Comparison of ENCODE assay signal across 21 cellular contexts in genomic region chr15:87866961-87867360, GRCh38.
DNase-seq lines count a peak whose midpoint lies in the region; ATAC-seq and TF ChIP-seq lines count a peak whose summit lies in the region.
"Had no signal": no experiment of that assay in that cellular context is flagged by ENCODE, and none has a peak within 500 bp of the region (broad histone marks: within the 10 kb centered on the region; RNA-seq: fewer than 3 reads in every experiment).

No MANE protein-coding gene starts in this region.

- no peak overlapping the region for H4K91ac ChIP-seq in H9 (ENCODE audit: insufficient read length, low read depth, low read length)

- no peak for ATAC-seq in HG03025 (IDR thresholded peaks at IDR 0.05; ENCODE audit: low FRiP score, unreplicated experiment)
- ATAC-seq: A549 had no signal

- H3K36me3 ChIP-seq in endodermal cell (ENCODE audit: control insufficient read depth, insufficient read depth, low read length): no peaks in the 10 kb centered on the region
- H3K36me3 ChIP-seq in mesendoderm (ENCODE audit: control insufficient read depth, insufficient read depth, low read length): no peaks in the 10 kb centered on the region
- H3K36me3 ChIP-seq: BE2C; BLaER1 treated with 17β-estradiol and CSF1 and Interleukin-3, amounts not matched to agents 10 nM and 100 nM had no signal

- no peak overlapping the region for H3K4me3 ChIP-seq in endodermal cell (ENCODE audit: low read length)
- no peak overlapping the region for H3K4me3 ChIP-seq in mesendoderm (ENCODE audit: low read length)
- H3K4me3 ChIP-seq: A549; BLaER1 treated with 17β-estradiol and CSF1 and Interleukin-3, amounts not matched to agents 10 nM and 100 nM had no signal

- no peak overlapping the region for H4K8ac ChIP-seq in H9 (replicated peaks; ENCODE audit: insufficient read length, low read depth, low read length)
- no peak overlapping the region for H4K8ac ChIP-seq in mesendoderm (ENCODE audit: low read depth, low read length)

- H3K23me2 ChIP-seq in H9 (ENCODE audit: insufficient read length, low read depth, low read length, poor library complexity, severe bottlenecking): no peaks in the 10 kb centered on the region

- H3K9me3 ChIP-seq in H9 (ENCODE audit: control insufficient read depth, low read depth, low read length): no peaks in the 10 kb centered on the region
- H3K9me3 ChIP-seq in endodermal cell (ENCODE audit: control insufficient read depth, low read length): no peaks in the 10 kb centered on the region
- H3K9me3 ChIP-seq: A549; BE2C; BLaER1 treated with 17β-estradiol and CSF1 and Interleukin-3, amounts not matched to agents 10 nM and 100 nM had no signal

- H2AK5ac ChIP-seq in H9 (ENCODE audit: insufficient read length, low read length) (no peak overlapping the region), mesendoderm (ENCODE audit: low read length) (no peak overlapping the region)

- H3K4me3 Mint-ChIP-seq in H9 (no peak overlapping the region), endodermal cell (no peak overlapping the region)
- H3K4me3 Mint-ChIP-seq: CD14-positive monocyte; CD4-positive, alpha-beta T cell; CD8-positive, alpha-beta memory T cell; HFFc6 had no signal

- H3K4ac ChIP-seq in H9 (ENCODE audit: low read depth, low read length): no peak overlapping the region
- H3K4ac ChIP-seq in mesendoderm (ENCODE audit: low read depth, low read length): no peak overlapping the region

- no peaks in the 10 kb centered on the region; a peak in 1 of 5 replicates for H3K9me3 Mint-ChIP-seq in H9
- no peaks in the 10 kb centered on the region for H3K9me3 Mint-ChIP-seq in endodermal cell
- H3K9me3 Mint-ChIP-seq: CD4-positive, alpha-beta T cell; HFFc6 had no signal

- H3K4me1 Mint-ChIP-seq in H9: no peaks in the 10 kb centered on the region; a peak in 1 of 4 replicates
- peaks cover 9% of the 10 kb centered on the region for H3K4me1 Mint-ChIP-seq in endodermal cell
- H3K4me1 Mint-ChIP-seq: CD8-positive, alpha-beta memory T cell had no signal

- H3T11ph ChIP-seq in H9 (ENCODE audit: low read length): no peak overlapping the region

- H4K5ac ChIP-seq in H9 (ENCODE audit: insufficient read length, low read depth, low read length) (no peak overlapping the region), mesendoderm (ENCODE audit: low read length) (no peak overlapping the region)

- H4K20me1 ChIP-seq in H9 (ENCODE audit: control insufficient read depth, insufficient read depth, insufficient read length): no peaks in the 10 kb centered on the region
- H4K20me1 ChIP-seq: BLaER1 treated with 17β-estradiol and CSF1 and Interleukin-3, amounts not matched to agents 10 nM and 100 nM had no signal

- no peak overlapping the region for H3K14ac ChIP-seq in H9 (ENCODE audit: insufficient read depth, low read length)

- DNase-seq in ELF-1 (ENCODE audit: low read depth, low spot score) (peak; percentile 36), H9 (peak; percentile 43), endodermal cell (peak; percentile 95), mesendoderm (peak; percentile 79), GF-D8 (lab: John Stamatoyannopoulos, UW) (no peak), mesenteric fat pad (ENCODE audit: low spot score) (no peak)
- DNase-seq: 8988T; ACHN; AML-193; BE2C; CD4-positive, alpha-beta T cell; CD8-positive, alpha-beta memory T cell; DMS 273 treated with DMSO at 0.1 percent for 48 hours; DMS79; EL; H7; HFFc6 had no signal

- H2BK5ac ChIP-seq in H9 (ENCODE audit: insufficient read length, low read length) (no peak overlapping the region), mesendoderm (ENCODE audit: low read length) (no peak overlapping the region)

- H2AFZ ChIP-seq in H9 (ENCODE audit: low read length): no peak overlapping the region

- H2BK120ac ChIP-seq in H9 (ENCODE audit: low read depth, low read length, poor library complexity, severe bottlenecking) (no peak overlapping the region), mesendoderm (ENCODE audit: low read depth, low read length) (no peak overlapping the region)

- H3K27ac ChIP-seq in H9 (ENCODE audit: insufficient read length, low read depth, low read length) (no peak overlapping the region), endodermal cell (ENCODE audit: low read depth, low read length) (no peak overlapping the region), mesendoderm (ENCODE audit: low read depth, low read length) (no peak overlapping the region)
- H3K27ac ChIP-seq: A549; BLaER1 treated with 17β-estradiol and CSF1 and Interleukin-3, amounts not matched to agents 10 nM and 100 nM had no signal

- H3K9ac ChIP-seq in H9 (ENCODE audit: extremely low read depth, insufficient read length, low read length) (no peak overlapping the region), endodermal cell (ENCODE audit: extremely low read depth, low read length, poor library complexity, severe bottlenecking) (no peak overlapping the region), mesendoderm (ENCODE audit: low read length) (no peak overlapping the region)
- H3K9ac ChIP-seq: BLaER1 treated with 17β-estradiol and CSF1 and Interleukin-3, amounts not matched to agents 10 nM and 100 nM had no signal

- no peak overlapping the region for H3K56ac ChIP-seq in H9 (ENCODE audit: insufficient read length, low read depth, low read length)
- H3K56ac ChIP-seq in mesendoderm (ENCODE audit: low read length): no peak overlapping the region

- no peak for TF ChIP-seq CTCF in H9 (conservative IDR thresholded peaks at IDR 0.05)
- TF ChIP-seq CTCF in endodermal cell (conservative IDR thresholded peaks at IDR 0.05): peak; percentile 20

- H3K23ac ChIP-seq in H9 (ENCODE audit: insufficient read length, low read depth, low read length) (no peak overlapping the region), mesendoderm (ENCODE audit: low read length) (no peak overlapping the region)

- H3K4me2 ChIP-seq in H9 (ENCODE audit: insufficient read depth, insufficient read length, low read length) (no peak overlapping the region), mesendoderm (ENCODE audit: low read length) (no peak overlapping the region)
- H3K4me2 ChIP-seq: A549; BLaER1 treated with 17β-estradiol and CSF1 and Interleukin-3, amounts not matched to agents 10 nM and 100 nM had no signal

- H3K79me1 ChIP-seq in H9 (ENCODE audit: insufficient read depth, low read depth, low read length, poor library complexity, severe bottlenecking): no peaks in the 10 kb centered on the region
- H3K79me1 ChIP-seq in mesendoderm (ENCODE audit: low read length): no peaks in the 10 kb centered on the region

- no peak overlapping the region for H3K27ac Mint-ChIP-seq in H9
- no peak overlapping the region for H3K27ac Mint-ChIP-seq in endodermal cell
- H3K27ac Mint-ChIP-seq: CD14-positive monocyte; CD4-positive, alpha-beta T cell; CD8-positive, alpha-beta memory T cell; HFFc6 had no signal

- H3K4me1 ChIP-seq in H9 (ENCODE audit: insufficient read depth, low read length) (no peaks in the 10 kb centered on the region), endodermal cell (ENCODE audit: control insufficient read depth, insufficient read depth, low read length) (peaks cover 3% of the 10 kb centered on the region), mesendoderm (ENCODE audit: control insufficient read depth, low read depth, low read length) (no peaks in the 10 kb centered on the region)
- H3K4me1 ChIP-seq: BLaER1 treated with 17β-estradiol and CSF1 and Interleukin-3, amounts not matched to agents 10 nM and 100 nM had no signal

- no peak overlapping the region for H3K18ac ChIP-seq in H9 (ENCODE audit: insufficient read length, low read depth, low read length)
- H3K18ac ChIP-seq in mesendoderm (ENCODE audit: low read length): no peak overlapping the region

- H3K27me3 Mint-ChIP-seq in H9 (ENCODE audit: low read depth) (peaks cover 25% of the 10 kb centered on the region), endodermal cell (ENCODE audit: insufficient read depth) (peaks cover 88% of the 10 kb centered on the region)

- no peaks in the 10 kb centered on the region for H3K36me3 Mint-ChIP-seq in H9 (ENCODE audit: insufficient read depth in 1 of 3, low read depth in 3 of 3)
- H3K36me3 Mint-ChIP-seq in endodermal cell (ENCODE audit: low read depth): no peaks in the 10 kb centered on the region
- H3K36me3 Mint-ChIP-seq: CD14-positive monocyte; CD8-positive, alpha-beta memory T cell had no signal

- H2BK20ac ChIP-seq in H9 (ENCODE audit: low read depth, low read length, poor library complexity, severe bottlenecking): no peak overlapping the region

- H3K79me2 ChIP-seq in H9 (ENCODE audit: insufficient read depth, low read length) (no peaks in the 10 kb centered on the region), mesendoderm (ENCODE audit: control insufficient read depth, insufficient read depth, low read length) (no peaks in the 10 kb centered on the region)

- no peak overlapping the region for H2BK15ac ChIP-seq in H9 (ENCODE audit: low read depth, low read length)
- no peak overlapping the region for H2BK15ac ChIP-seq in mesendoderm (replicated peaks; ENCODE audit: low read depth)

- WGBS in H9 (ENCODE audit: extremely low coverage, insufficient read length, low lambda C conversion rate): no CpG with 5 or more reads among the region's 3 CpGs
- WGBS in endodermal cell (ENCODE audit: insufficient coverage in 1 of 2, insufficient read length in 1 of 2), 2 experiments: 6 to 17% methylated on average over 2 to 3 of the region's 3 CpGs
- no CpG with 5 or more reads among the region's 3 CpGs for WGBS in mesendoderm (ENCODE audit: extremely low coverage, insufficient coverage, low lambda C conversion rate)

- no peak overlapping the region for H2BK12ac ChIP-seq in H9 (ENCODE audit: insufficient read length, low read depth, low read length)

- H3K27me3 ChIP-seq in H9 (ENCODE audit: insufficient read depth, low read length) (no peaks in the 10 kb centered on the region), endodermal cell (ENCODE audit: control insufficient read depth, insufficient read depth, low read length, poor library complexity, severe bottlenecking) (peaks cover 76% of the 10 kb centered on the region), mesendoderm (ENCODE audit: insufficient read depth, low read length, poor library complexity) (peaks cover 19% of the 10 kb centered on the region)
- H3K27me3 ChIP-seq: BE2C; BLaER1 treated with 17β-estradiol and CSF1 and Interleukin-3, amounts not matched to agents 10 nM and 100 nM had no signal

Comparison
In these comparisons a context has a peak if more than half of its experiments do, and no peak if none do; other contexts are left out.
1. DNase-seq: peak in ELF-1 (single experiment), H9 (single experiment), endodermal cell (single experiment) and mesendoderm (single experiment); none in GF-D8 (single experiment) and mesenteric fat pad (single experiment).